In genomic region chr2:120606280-120606679, GRCh38 we compare ENCODE assay signal across 21 cellular contexts.
DNase-seq lines count a peak whose midpoint lies in the region; ATAC-seq and TF ChIP-seq lines count a peak whose summit lies in the region.
"Had no signal": no experiment of that assay in that cellular context is flagged by ENCODE, and none has a peak within 500 bp of the region (broad histone marks: within the 10 kb centered on the region; RNA-seq: fewer than 3 reads in every experiment).

No MANE protein-coding gene starts in this region.

- H3K4ac ChIP-seq in H9 (ENCODE audit: low read depth, low read length) = no peak overlapping the region

- ATAC-seq in Right ventricle myocardium inferior (no peak), HG03439 (IDR thresholded peaks at IDR 0.05; ENCODE audit: unreplicated experiment) (no peak)
- ATAC-seq: CD8-positive, alpha-beta T cell; PC-3; SK-N-SH treated with all-trans-retinoic acid at 6 μM for 48 hours had no signal

- H3K27ac Mint-ChIP-seq in H9 = no peak overlapping the region
- no peak overlapping the region for H3K27ac Mint-ChIP-seq in glutamatergic neuron (ENCODE audit: unreplicated experiment)
- H3K27ac Mint-ChIP-seq: CD8-positive, alpha-beta T cell had no signal

- no peaks in the 10 kb centered on the region for H3K9me3 ChIP-seq in right atrium auricular region
- no peaks in the 10 kb centered on the region for H3K9me3 ChIP-seq in H9 (ENCODE audit: control insufficient read depth, low read depth, low read length)
- H3K9me3 ChIP-seq in spleen = no peaks in the 10 kb centered on the region
- H3K9me3 ChIP-seq in ovary = no peaks in the 10 kb centered on the region
- H3K9me3 ChIP-seq: Caco-2, MG63, SJCRH30 had no signal

- no peak overlapping the region for H4K8ac ChIP-seq in H9 (replicated peaks; ENCODE audit: insufficient read length, low read depth, low read length)

- H3K23me2 ChIP-seq in H9 (ENCODE audit: insufficient read length, low read depth, low read length, poor library complexity, severe bottlenecking) = no peaks in the 10 kb centered on the region

- no peak for TF ChIP-seq EP300 in ovary (IDR thresholded peaks at IDR 0.05)

- H3K27ac ChIP-seq in right atrium auricular region = no peak overlapping the region
- H3K27ac ChIP-seq in H9 (ENCODE audit: insufficient read length, low read depth, low read length) = no peak overlapping the region
- H3K27ac ChIP-seq in spleen = peak overlapping the region in 1 of 8 donors; percentile 38
- H3K27ac ChIP-seq in ovary = no peak overlapping the region
- H3K27ac ChIP-seq: SJCRH30 had no signal

- no peak overlapping the region for H3K18ac ChIP-seq in H9 (ENCODE audit: insufficient read length, low read depth, low read length)

- H2BK15ac ChIP-seq in H9 (ENCODE audit: low read depth, low read length) = no peak overlapping the region

- DNase-seq in Right ventricle myocardium inferior (ENCODE audit: missing footprints) (peak; percentile 39), right atrium auricular region (ENCODE audit: low spot score) (no peak), H9 (no peak), glutamatergic neuron (peak; percentile 5), spleen (peak; percentile 56), Kasumi-1 (lab: John Stamatoyannopoulos, UW) (no peak), ovary (no peak)
- DNase-seq: C1 segment of cervical spinal cord; Caco-2; CD8-positive, alpha-beta T cell; DMS 273 treated with DMSO at 0.1 percent for 48 hours; DND-41; NCI-H1930; NCI-H2107; NCI-H524; NK-92 treated with Interleukin-12 subunit alpha and Interleukin-12 subunit beta, amount 100 ng/mL, for 24 hours; PC-3; SJCRH30 had no signal

- no peaks in the 10 kb centered on the region for H4K20me1 ChIP-seq in H9 (ENCODE audit: control insufficient read depth, insufficient read depth, insufficient read length)

- peaks cover 0 to 13% of the 10 kb centered on the region in 2 donors for H3K4me1 ChIP-seq in right atrium auricular region
- peaks cover 3% of the 10 kb centered on the region; the same call in 1 of the 2 replicates for H3K4me1 ChIP-seq in H9 (ENCODE audit: insufficient read depth, low read length)
- no peaks in the 10 kb centered on the region for H3K4me1 ChIP-seq in spleen
- no peaks in the 10 kb centered on the region for H3K4me1 ChIP-seq in ovary (ENCODE audit: insufficient read depth)
- H3K4me1 ChIP-seq: Caco-2, SJCRH30 had no signal

- H3K4me1 Mint-ChIP-seq in H9 (peaks cover 29 to 32% of the 10 kb centered on the region in 2 experiments), glutamatergic neuron (ENCODE audit: low read depth, unreplicated experiment) (peaks cover 9% of the 10 kb centered on the region)

- H2BK20ac ChIP-seq in H9 (ENCODE audit: low read depth, low read length, poor library complexity, severe bottlenecking) = no peak overlapping the region

- no peaks in the 10 kb centered on the region for H3K79me2 ChIP-seq in H9 (ENCODE audit: insufficient read depth, low read length)

- intact Hi-C loops in Right ventricle myocardium inferior (cut with DNase I) (no loop called here), spleen (cut with DNase I; ENCODE audit: low total_unique reads) (no loop called here), ovary (cut with DNase I) (no loop called here)

- H3K14ac ChIP-seq in H9 (ENCODE audit: insufficient read depth, low read length) = peak overlapping the region; percentile 10; the same call in 1 of the 2 replicates

- H3K36me3 Mint-ChIP-seq in H9 (ENCODE audit: insufficient read depth in 1 of 3, low read depth in 3 of 3) = no peaks in the 10 kb centered on the region
- H3K36me3 Mint-ChIP-seq in glutamatergic neuron (ENCODE audit: unreplicated experiment) = peaks cover 8% of the 10 kb centered on the region
- H3K36me3 Mint-ChIP-seq: CD8-positive, alpha-beta T cell had no signal

- no peak overlapping the region for H2BK5ac ChIP-seq in H9 (ENCODE audit: insufficient read length, low read length)

- no peaks in the 10 kb centered on the region for H3K27me3 ChIP-seq in right atrium auricular region
- no peaks in the 10 kb centered on the region for H3K27me3 ChIP-seq in H9 (ENCODE audit: insufficient read depth, low read length)
- H3K27me3 ChIP-seq in spleen (replicated peaks in 1 of 7) = peaks cover 0 to 37% (median 0%) of the 10 kb centered on the region in 7 donors
- H3K27me3 ChIP-seq in ovary = no peaks in the 10 kb centered on the region
- H3K27me3 ChIP-seq: MG63 had no signal

- no peak overlapping the region for H3K23ac ChIP-seq in H9 (ENCODE audit: insufficient read length, low read depth, low read length)

- TF ChIP-seq POLR2A in spleen (IDR thresholded peaks at IDR 0.05) (no peak), ovary (IDR thresholded peaks at IDR 0.05) (no peak)

- H3K27me3 Mint-ChIP-seq in H9 (ENCODE audit: low read depth) (peaks cover 77% of the 10 kb centered on the region), glutamatergic neuron (ENCODE audit: unreplicated experiment) (peaks cover 6% of the 10 kb centered on the region)

- no peak overlapping the region for H4K5ac ChIP-seq in H9 (ENCODE audit: insufficient read length, low read depth, low read length)

- no peak overlapping the region for H3K4me3 Mint-ChIP-seq in H9
- no peak overlapping the region for H3K4me3 Mint-ChIP-seq in glutamatergic neuron (ENCODE audit: unreplicated experiment)
- H3K4me3 Mint-ChIP-seq: CD8-positive, alpha-beta T cell had no signal

- no peak for TF ChIP-seq CTCF in right atrium auricular region (IDR thresholded peaks at IDR 0.05)
- no peak for TF ChIP-seq CTCF in H9 (conservative IDR thresholded peaks at IDR 0.05)
- TF ChIP-seq CTCF in glutamatergic neuron (IDR thresholded peaks at IDR 0.05; ENCODE audit: partially characterized antibody, unreplicated experiment) = no peak
- no peak for TF ChIP-seq CTCF in spleen (IDR thresholded peaks at IDR 0.05 in 8 of 11, conservative IDR thresholded peaks at IDR 0.05 in 3 of 11)
- TF ChIP-seq CTCF in ovary (IDR thresholded peaks at IDR 0.05) = no peak

- H3K4me2 ChIP-seq in H9 (ENCODE audit: insufficient read depth, insufficient read length, low read length) = no peak overlapping the region

- H2AFZ ChIP-seq in H9 (ENCODE audit: low read length) = no peak overlapping the region

- H3K36me3 ChIP-seq in right atrium auricular region = no peaks in the 10 kb centered on the region
- no peaks in the 10 kb centered on the region for H3K36me3 ChIP-seq in spleen
- no peaks in the 10 kb centered on the region for H3K36me3 ChIP-seq in ovary
- H3K36me3 ChIP-seq: MG63, SJCRH30 had no signal

- H3K9me3 Mint-ChIP-seq in H9 (no peaks in the 10 kb centered on the region), glutamatergic neuron (ENCODE audit: unreplicated experiment) (peaks cover 2% of the 10 kb centered on the region)
- H3K9me3 Mint-ChIP-seq: CD8-positive, alpha-beta T cell had no signal

- H4K91ac ChIP-seq in H9 (ENCODE audit: insufficient read length, low read depth, low read length) = no peak overlapping the region

- H3K79me1 ChIP-seq in H9 (ENCODE audit: insufficient read depth, low read depth, low read length, poor library complexity, severe bottlenecking) = no peaks in the 10 kb centered on the region

- H3K9ac ChIP-seq in H9 (ENCODE audit: extremely low read depth, insufficient read length, low read length) = no peak overlapping the region

- H3K4me3 ChIP-seq in right atrium auricular region = no peak overlapping the region
- no peak overlapping the region for H3K4me3 ChIP-seq in spleen
- no peak overlapping the region for H3K4me3 ChIP-seq in ovary
- H3K4me3 ChIP-seq: MG63, SJCRH30 had no signal

- WGBS in H9 (ENCODE audit: extremely low coverage, insufficient read length, low lambda C conversion rate) = no CpG with 5 or more reads among the region's 12 CpGs
- WGBS in spleen, 5 donors = 79 to 90% (median 84%) methylated on average over 11 to 12 of the region's 12 CpGs
- 81 to 87% (median 81%) methylated on average over 12 of the region's 12 CpGs for WGBS in ovary, 3 donors

- no peak overlapping the region for H2BK120ac ChIP-seq in H9 (ENCODE audit: low read depth, low read length, poor library complexity, severe bottlenecking)

- no peak overlapping the region for H3T11ph ChIP-seq in H9 (ENCODE audit: low read length)

- no peak overlapping the region for H3K56ac ChIP-seq in H9 (ENCODE audit: insufficient read length, low read depth, low read length)

- H2BK12ac ChIP-seq in H9 (ENCODE audit: insufficient read length, low read depth, low read length) = no peak overlapping the region

- no peak overlapping the region for H2AK5ac ChIP-seq in H9 (ENCODE audit: insufficient read length, low read length)

Comparison
In these comparisons a context has a peak if more than half of its experiments do, and no peak if none do; other contexts are left out.
1. DNase-seq: peak in Right ventricle myocardium inferior (single experiment), glutamatergic neuron (single experiment) and spleen (single experiment); none in right atrium auricular region (single experiment), H9 (single experiment), Kasumi-1 (0 of 2) and ovary (0 of 5).